In the genomic region with DNA sequence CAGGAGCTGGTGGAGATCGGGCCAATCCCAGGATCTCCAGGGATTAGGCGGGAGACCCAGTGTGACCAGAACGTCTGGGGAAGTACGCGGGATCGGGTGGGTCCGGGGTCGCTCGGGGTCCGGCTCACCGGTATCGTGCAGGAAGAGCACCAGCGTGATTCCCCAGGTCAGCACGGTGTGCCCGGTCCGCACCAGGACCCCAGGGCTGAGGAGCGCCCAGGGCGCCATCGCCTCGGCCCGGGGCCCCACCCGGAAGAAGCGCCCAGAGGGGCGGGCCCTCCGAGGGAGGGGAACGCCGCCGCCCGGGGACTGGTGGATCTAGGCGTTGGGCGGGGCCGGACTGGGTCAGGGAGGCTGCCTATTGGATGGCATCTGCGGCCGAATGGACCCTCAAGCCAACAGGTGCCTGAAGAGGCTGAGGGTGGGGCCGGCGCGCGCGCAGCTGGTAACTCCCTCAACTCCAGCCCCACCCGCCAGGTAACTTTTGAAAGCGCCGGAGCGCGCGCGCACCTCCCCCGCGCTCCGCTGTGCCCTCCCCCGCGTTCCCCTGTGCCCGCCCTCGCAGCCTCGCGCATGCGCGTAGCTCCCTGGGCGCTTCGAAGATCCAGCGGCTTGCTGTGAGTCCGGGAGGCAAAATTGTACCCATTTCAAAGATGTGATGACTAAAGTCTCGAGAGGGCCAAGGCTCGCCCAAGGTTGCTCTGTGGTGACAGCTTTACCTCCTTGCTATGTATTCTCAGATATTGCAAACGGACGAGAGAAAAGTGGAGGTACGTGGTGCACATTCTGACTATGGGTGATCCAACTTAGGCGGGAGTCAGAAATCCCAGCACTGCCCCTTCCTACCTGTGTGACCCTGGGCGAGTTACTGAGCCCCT, we compare ENCODE assay signal across 1 cellular context.
TF ChIP-seq lines count a peak whose summit lies in the region.

Gene ZDHHC12, minus strand, starts transcription at position 262 of the 878 bp plus-strand sequence. Its CDS starts 34 bp downstream, at position 228.

TF ChIP-seq in HCT116, 20 proteins besides CTCF, POLR2A, EP300 and RAD21 (continued from another document):
- TF ChIP-seq ZBTB33 (IDR thresholded peaks at IDR 0.05; ENCODE audit: extremely low read depth, insufficient replicate concordance, low read length), result no peak
- peak; percentile 84 for TF ChIP-seq YY1 (IDR thresholded peaks at IDR 0.05; ENCODE audit: extremely low read depth, insufficient replicate concordance, low read depth, low read length)
- TF ChIP-seq EZH2phosphoT487 (IDR thresholded peaks at IDR 0.05; ENCODE audit: borderline replicate concordance), result no peak
- no peak for TF ChIP-seq CEBPB (IDR thresholded peaks at IDR 0.05; ENCODE audit: low read depth)
- no peak for TF ChIP-seq ZNF274 (IDR thresholded peaks at IDR 0.05; ENCODE audit: low read depth, low read length)
- TF ChIP-seq POLR2AphosphoS5 (IDR thresholded peaks at IDR 0.05; ENCODE audit: low read depth, low read length), result peak; percentile 85
- TF ChIP-seq, protein P1, sequence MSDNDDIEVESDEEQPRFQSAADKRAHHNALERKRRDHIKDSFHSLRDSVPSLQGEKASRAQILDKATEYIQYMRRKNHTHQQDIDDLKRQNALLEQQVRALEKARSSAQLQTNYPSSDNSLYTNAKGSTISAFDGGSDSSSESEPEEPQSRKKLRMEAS (IDR thresholded peaks at IDR 0.05), result no peak
- no peak for TF ChIP-seq CBX3 (IDR thresholded peaks at IDR 0.05; ENCODE audit: low read depth)
- TF ChIP-seq EGR1 (IDR thresholded peaks at IDR 0.05; ENCODE audit: low read depth), result no peak
- TF ChIP-seq FOSL1 (IDR thresholded peaks at IDR 0.05; ENCODE audit: low read depth), result no peak
- no peak for TF ChIP-seq SIN3A (IDR thresholded peaks at IDR 0.05; ENCODE audit: low read depth)
- no peak for TF ChIP-seq JUND (IDR thresholded peaks at IDR 0.05)
- TF ChIP-seq ZFX (IDR thresholded peaks at IDR 0.05), result 0 out of 2 replicates have a peak, but pooled peaks have one; percentile 5
- TF ChIP-seq ELF1 (IDR thresholded peaks at IDR 0.05; ENCODE audit: borderline replicate concordance, low read depth), result no peak
